ENCODE assay signal across 8 cellular contexts in genomic region chr12:14731821-14732220, GRCh38. TPM values are rescaled to one million over a fixed set of nuclear protein-coding genes. Genes with fewer than 3 reads are reported as not detected.
"Had no signal": no experiment of that assay in that cellular context is flagged by ENCODE, and none has a peak within 500 bp of the region (broad histone marks: within the 10 kb centered on the region; RNA-seq: fewer than 3 reads in every experiment).

No MANE protein-coding gene starts in this region.

- H3K36me3 ChIP-seq: HAP-1 had no signal

- H3K4me3 Mint-ChIP-seq: GM23338, HFFc6 had no signal

- H3K4me1 ChIP-seq: HAP-1 had no signal

- H3K4me3 ChIP-seq: GM23338, HAP-1, K562 had no signal

- DNase-seq: H7, HFFc6, IMR-90 had no signal

- H3K9me3 Mint-ChIP-seq: GM23338 had no signal

- H3K9me3 ChIP-seq: HAP-1 had no signal

- H3K27ac Mint-ChIP-seq: GM23338, HFFc6 had no signal

- ATAC-seq: GM23338, HCT116, K562 had no signal

- H3K4me1 Mint-ChIP-seq: GM23338 had no signal

RNA-seq across cellular contexts. Expression of gene GUCY2C, which starts 35.4 kb away (rescaled TPM):
- total RNA-seq: HT-29, IMR-90 had no signal
